ENCODE assay signal across 1 cellular context in genomic region chr2:235446082-235446481, GRCh38.
TF ChIP-seq lines count a peak whose summit lies in the region.

No MANE protein-coding gene starts in this region.

TF ChIP-seq in H1, 55 proteins besides CTCF, POLR2A, EP300 and RAD21 (continued from another document):
- TF ChIP-seq EZH2 (IDR thresholded peaks at IDR 0.05; ENCODE audit: low read depth, low read length, severe bottlenecking): no peak
- no peak for TF ChIP-seq POLR2AphosphoS5 (IDR thresholded peaks at IDR 0.05; ENCODE audit: low read depth, low read length)
- TF ChIP-seq, protein P1, sequence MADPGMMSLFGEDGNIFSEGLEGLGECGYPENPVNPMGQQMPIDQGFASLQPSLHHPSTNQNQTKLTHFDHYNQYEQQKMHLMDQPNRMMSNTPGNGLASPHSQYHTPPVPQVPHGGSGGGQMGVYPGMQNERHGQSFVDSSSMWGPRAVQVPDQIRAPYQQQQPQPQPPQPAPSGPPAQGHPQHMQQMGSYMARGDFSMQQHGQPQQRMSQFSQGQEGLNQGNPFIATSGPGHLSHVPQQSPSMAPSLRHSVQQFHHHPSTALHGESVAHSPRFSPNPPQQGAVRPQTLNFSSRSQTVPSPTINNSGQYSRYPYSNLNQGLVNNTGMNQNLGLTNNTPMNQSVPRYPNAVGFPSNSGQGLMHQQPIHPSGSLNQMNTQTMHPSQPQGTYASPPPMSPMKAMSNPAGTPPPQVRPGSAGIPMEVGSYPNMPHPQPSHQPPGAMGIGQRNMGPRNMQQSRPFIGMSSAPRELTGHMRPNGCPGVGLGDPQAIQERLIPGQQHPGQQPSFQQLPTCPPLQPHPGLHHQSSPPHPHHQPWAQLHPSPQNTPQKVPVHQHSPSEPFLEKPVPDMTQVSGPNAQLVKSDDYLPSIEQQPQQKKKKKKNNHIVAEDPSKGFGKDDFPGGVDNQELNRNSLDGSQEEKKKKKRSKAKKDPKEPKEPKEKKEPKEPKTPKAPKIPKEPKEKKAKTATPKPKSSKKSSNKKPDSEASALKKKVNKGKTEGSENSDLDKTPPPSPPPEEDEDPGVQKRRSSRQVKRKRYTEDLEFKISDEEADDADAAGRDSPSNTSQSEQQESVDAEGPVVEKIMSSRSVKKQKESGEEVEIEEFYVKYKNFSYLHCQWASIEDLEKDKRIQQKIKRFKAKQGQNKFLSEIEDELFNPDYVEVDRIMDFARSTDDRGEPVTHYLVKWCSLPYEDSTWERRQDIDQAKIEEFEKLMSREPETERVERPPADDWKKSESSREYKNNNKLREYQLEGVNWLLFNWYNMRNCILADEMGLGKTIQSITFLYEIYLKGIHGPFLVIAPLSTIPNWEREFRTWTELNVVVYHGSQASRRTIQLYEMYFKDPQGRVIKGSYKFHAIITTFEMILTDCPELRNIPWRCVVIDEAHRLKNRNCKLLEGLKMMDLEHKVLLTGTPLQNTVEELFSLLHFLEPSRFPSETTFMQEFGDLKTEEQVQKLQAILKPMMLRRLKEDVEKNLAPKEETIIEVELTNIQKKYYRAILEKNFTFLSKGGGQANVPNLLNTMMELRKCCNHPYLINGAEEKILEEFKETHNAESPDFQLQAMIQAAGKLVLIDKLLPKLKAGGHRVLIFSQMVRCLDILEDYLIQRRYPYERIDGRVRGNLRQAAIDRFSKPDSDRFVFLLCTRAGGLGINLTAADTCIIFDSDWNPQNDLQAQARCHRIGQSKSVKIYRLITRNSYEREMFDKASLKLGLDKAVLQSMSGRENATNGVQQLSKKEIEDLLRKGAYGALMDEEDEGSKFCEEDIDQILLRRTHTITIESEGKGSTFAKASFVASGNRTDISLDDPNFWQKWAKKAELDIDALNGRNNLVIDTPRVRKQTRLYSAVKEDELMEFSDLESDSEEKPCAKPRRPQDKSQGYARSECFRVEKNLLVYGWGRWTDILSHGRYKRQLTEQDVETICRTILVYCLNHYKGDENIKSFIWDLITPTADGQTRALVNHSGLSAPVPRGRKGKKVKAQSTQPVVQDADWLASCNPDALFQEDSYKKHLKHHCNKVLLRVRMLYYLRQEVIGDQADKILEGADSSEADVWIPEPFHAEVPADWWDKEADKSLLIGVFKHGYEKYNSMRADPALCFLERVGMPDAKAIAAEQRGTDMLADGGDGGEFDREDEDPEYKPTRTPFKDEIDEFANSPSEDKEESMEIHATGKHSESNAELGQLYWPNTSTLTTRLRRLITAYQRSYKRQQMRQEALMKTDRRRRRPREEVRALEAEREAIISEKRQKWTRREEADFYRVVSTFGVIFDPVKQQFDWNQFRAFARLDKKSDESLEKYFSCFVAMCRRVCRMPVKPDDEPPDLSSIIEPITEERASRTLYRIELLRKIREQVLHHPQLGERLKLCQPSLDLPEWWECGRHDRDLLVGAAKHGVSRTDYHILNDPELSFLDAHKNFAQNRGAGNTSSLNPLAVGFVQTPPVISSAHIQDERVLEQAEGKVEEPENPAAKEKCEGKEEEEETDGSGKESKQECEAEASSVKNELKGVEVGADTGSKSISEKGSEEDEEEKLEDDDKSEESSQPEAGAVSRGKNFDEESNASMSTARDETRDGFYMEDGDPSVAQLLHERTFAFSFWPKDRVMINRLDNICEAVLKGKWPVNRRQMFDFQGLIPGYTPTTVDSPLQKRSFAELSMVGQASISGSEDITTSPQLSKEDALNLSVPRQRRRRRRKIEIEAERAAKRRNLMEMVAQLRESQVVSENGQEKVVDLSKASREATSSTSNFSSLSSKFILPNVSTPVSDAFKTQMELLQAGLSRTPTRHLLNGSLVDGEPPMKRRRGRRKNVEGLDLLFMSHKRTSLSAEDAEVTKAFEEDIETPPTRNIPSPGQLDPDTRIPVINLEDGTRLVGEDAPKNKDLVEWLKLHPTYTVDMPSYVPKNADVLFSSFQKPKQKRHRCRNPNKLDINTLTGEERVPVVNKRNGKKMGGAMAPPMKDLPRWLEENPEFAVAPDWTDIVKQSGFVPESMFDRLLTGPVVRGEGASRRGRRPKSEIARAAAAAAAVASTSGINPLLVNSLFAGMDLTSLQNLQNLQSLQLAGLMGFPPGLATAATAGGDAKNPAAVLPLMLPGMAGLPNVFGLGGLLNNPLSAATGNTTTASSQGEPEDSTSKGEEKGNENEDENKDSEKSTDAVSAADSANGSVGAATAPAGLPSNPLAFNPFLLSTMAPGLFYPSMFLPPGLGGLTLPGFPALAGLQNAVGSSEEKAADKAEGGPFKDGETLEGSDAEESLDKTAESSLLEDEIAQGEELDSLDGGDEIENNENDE (IDR thresholded peaks at IDR 0.05; ENCODE audit: insufficient replicate concordance, low read length): no peak
- TF ChIP-seq SP1 (IDR thresholded peaks at IDR 0.05; ENCODE audit: low read depth, low read length): no peak
- TF ChIP-seq CEBPB (IDR thresholded peaks at IDR 0.05; ENCODE audit: low read depth, low read length): no peak
